ENCODE assay signal across 9 cellular contexts in genomic region chr12:26338574-26339572, GRCh38.
DNase-seq lines count a peak whose midpoint lies in the region; ATAC-seq, FAIRE-seq and TF ChIP-seq lines count a peak whose summit lies in the region.
"Had no signal": no experiment of that assay in that cellular context is flagged by ENCODE, and none has a peak within 500 bp of the region (broad histone marks: within the 10 kb centered on the region; RNA-seq: fewer than 3 reads in every experiment).

No MANE protein-coding gene starts in this region.

- no peaks in the 10 kb centered on the region for H3K36me3 Mint-ChIP-seq in brain
- H3K36me3 Mint-ChIP-seq in CD8-positive, alpha-beta memory T cell: peaks cover 27 to 66% (median 52%) of the 10 kb centered on the region in 3 donors

- in situ Hi-C loops in IMR-90 (cut with MboI; ENCODE audit: low sequenced_read_pairs): no loop called here

- peak overlapping the region; percentile 8; the same call in 1 of the 3 replicates for H2BK15ac ChIP-seq in IMR-90 (ENCODE audit: low read depth, low read length)

- TF ChIP-seq CTCF in IMR-90 (conservative IDR thresholded peaks at IDR 0.05; ENCODE audit: low read depth, low read length) (no peak), brain (conservative IDR thresholded peaks at IDR 0.05) (no peak), keratinocyte (optimal IDR thresholded peaks at IDR 0.05 in 1 of 3, IDR thresholded peaks at IDR 0.05 in 1 of 3, conservative IDR thresholded peaks at IDR 0.05 in 1 of 3; ENCODE audit: extremely low read depth in 1 of 3, insufficient read depth in 2 of 3, low read length in 3 of 3) (no peak)

- H3K9ac ChIP-seq in IMR-90 (ENCODE audit: low read depth, low read length) (no peak overlapping the region), keratinocyte (ENCODE audit: control insufficient read depth, extremely low read depth, insufficient read depth, low read length) (peak overlapping the region; percentile 3), Karpas-422 (ENCODE audit: low read length) (no peak overlapping the region)

- H3K9me1 ChIP-seq in IMR-90 (ENCODE audit: insufficient read depth, low read length) (peaks cover 11% of the 10 kb centered on the region; the same call in 1 of the 2 replicates), keratinocyte (ENCODE audit: control insufficient read depth, extremely low read depth, insufficient read depth, low read length) (no peaks in the 10 kb centered on the region)

- H3K4me1 Mint-ChIP-seq in brain: peaks cover 48% of the 10 kb centered on the region
- no peaks in the 10 kb centered on the region for H3K4me1 Mint-ChIP-seq in CD8-positive, alpha-beta memory T cell

- H3K27me3 ChIP-seq in IMR-90 (ENCODE audit: control insufficient read depth, insufficient read depth, low read length): no peaks in the 10 kb centered on the region
- no peaks in the 10 kb centered on the region for H3K27me3 ChIP-seq in keratinocyte (ENCODE audit: control insufficient read depth, extremely low read depth, insufficient read depth, low read length)
- no peaks in the 10 kb centered on the region for H3K27me3 ChIP-seq in CD8-positive, alpha-beta memory T cell (ENCODE audit: insufficient read depth, low read length, poor library complexity, severe bottlenecking)
- H3K27me3 ChIP-seq in Karpas-422 (ENCODE audit: low read length): no peaks in the 10 kb centered on the region
- H3K27me3 ChIP-seq: cardiac muscle cell had no signal

- H3K23ac ChIP-seq in IMR-90 (ENCODE audit: low read depth, low read length): peak overlapping the region; percentile 50; the same call in 1 of the 2 replicates

- POLR2A ChIA-PET in IMR-90 (lab: Charles Lee; ENCODE audit: unreplicated experiment): no interaction called here
- POLR2A ChIA-PET in CD8-positive, alpha-beta memory T cell (lab: Charles Lee): no interaction called here

- H3K36me3 ChIP-seq in IMR-90 (ENCODE audit: control insufficient read depth, insufficient read depth, low read length): no peaks in the 10 kb centered on the region
- H3K36me3 ChIP-seq in keratinocyte (ENCODE audit: control insufficient read depth in 2 of 2, extremely low read depth in 1 of 2, insufficient read depth in 2 of 2, low read length in 2 of 2): no peaks in the 10 kb centered on the region
- peaks cover 4% of the 10 kb centered on the region for H3K36me3 ChIP-seq in CD8-positive, alpha-beta memory T cell (ENCODE audit: insufficient read depth, low read length)
- H3K36me3 ChIP-seq in Karpas-422 (ENCODE audit: insufficient read depth, low read length): peaks cover 7% of the 10 kb centered on the region; the same call in 1 of the 2 replicates
- H3K36me3 ChIP-seq: cardiac muscle cell had no signal

- peak overlapping the region in 4 of 5 experiments; percentile 36 to 82 (median 78) for H3K27ac Mint-ChIP-seq in brain
- no peak overlapping the region for H3K27ac Mint-ChIP-seq in CD8-positive, alpha-beta memory T cell

- peak; percentile 96 for ATAC-seq in IMR-90 (ENCODE audit: low read depth)
- no peak for ATAC-seq in HG03457 (IDR thresholded peaks at IDR 0.05; ENCODE audit: unreplicated experiment)

- H2BK5ac ChIP-seq in IMR-90 (ENCODE audit: low read depth, low read length, poor library complexity, severe bottlenecking): peak overlapping the region; percentile 22

- H3K79me1 ChIP-seq in IMR-90 (ENCODE audit: low read depth in 1 of 2, low read length in 2 of 2): no peaks in the 10 kb centered on the region

- H4K91ac ChIP-seq in IMR-90 (ENCODE audit: insufficient read depth, low read depth, low read length): peak overlapping the region; percentile 27; the same call in 1 of the 2 replicates

- H2BK120ac ChIP-seq in IMR-90 (ENCODE audit: low read depth, low read length): peak overlapping the region; percentile 50; the same call in 1 of the 2 replicates

- TF ChIP-seq POLR2A in IMR-90 (IDR thresholded peaks at IDR 0.05; ENCODE audit: low read depth, low read length): no peak

- H3K14ac ChIP-seq in IMR-90 (replicated peaks; ENCODE audit: low read depth, low read length): peak overlapping the region; percentile 42; the same call in 1 of the 2 replicates

- H3K4me3 ChIP-seq in IMR-90 (ENCODE audit: insufficient read depth, low read depth, low read length) (no peak overlapping the region), keratinocyte (ENCODE audit: control insufficient read depth in 2 of 3, extremely low read depth in 1 of 3, insufficient read depth in 2 of 3, low read depth in 1 of 3, low read length in 3 of 3) (no peak overlapping the region), Karpas-422 (ENCODE audit: low read length) (no peak overlapping the region)
- no peak overlapping the region for H3K4me3 ChIP-seq in CD8-positive, alpha-beta memory T cell (ENCODE audit: low read length)
- H3K4me3 ChIP-seq: cardiac muscle cell had no signal

- H3K56ac ChIP-seq in IMR-90 (ENCODE audit: extremely low read depth, insufficient read depth, low read length): no peak overlapping the region

- H3K27ac ChIP-seq in IMR-90 (ENCODE audit: insufficient read depth, low read length): no peak overlapping the region
- peak overlapping the region; percentile 30 for H3K27ac ChIP-seq in keratinocyte (ENCODE audit: control insufficient read depth, insufficient read depth, low read length)
- no peak overlapping the region for H3K27ac ChIP-seq in CD8-positive, alpha-beta memory T cell (ENCODE audit: low read depth, low read length)
- no peak overlapping the region for H3K27ac ChIP-seq in Karpas-422 (ENCODE audit: low read length)
- H3K27ac ChIP-seq: cardiac muscle cell had no signal

- H4K5ac ChIP-seq in IMR-90 (ENCODE audit: low read depth, low read length): no peak overlapping the region

- no CpG with 5 or more reads among the region's 11 CpGs for WGBS in IMR-90 (ENCODE audit: extremely low coverage in 2 of 2, insufficient read length in 1 of 2), 2 experiments

- peaks cover 0 to 3% (median 0%) of the 10 kb centered on the region in 5 experiments for H3K9me3 Mint-ChIP-seq in brain
- peaks cover 11 to 16% (median 13%) of the 10 kb centered on the region in 5 donors for H3K9me3 Mint-ChIP-seq in CD8-positive, alpha-beta memory T cell

- peak overlapping the region; percentile 9; the same call in 1 of the 2 replicates for H2BK20ac ChIP-seq in IMR-90 (ENCODE audit: low read depth, low read length)

- H3K9me3 ChIP-seq in IMR-90 (ENCODE audit: control insufficient read depth, insufficient read depth, low read length) (no peaks in the 10 kb centered on the region), keratinocyte (ENCODE audit: control insufficient read depth, low read depth, low read length) (no peaks in the 10 kb centered on the region), Karpas-422 (ENCODE audit: low read length) (no peaks in the 10 kb centered on the region)
- H3K9me3 ChIP-seq in CD8-positive, alpha-beta memory T cell (ENCODE audit: low read length): no peaks in the 10 kb centered on the region

- peak overlapping the region in 1 of 2 experiments; percentile 14; a peak in 1 of 4 replicates for H4K8ac ChIP-seq in IMR-90 (ENCODE audit: low read depth in 2 of 2, low read length in 2 of 2)

- H2AK9ac ChIP-seq in IMR-90 (replicated peaks; ENCODE audit: low read depth, low read length, poor library complexity): peak overlapping the region; percentile 79

- TF ChIP-seq RAD21 in IMR-90 (IDR thresholded peaks at IDR 0.05; ENCODE audit: low read length): no peak

- H3K27me3 Mint-ChIP-seq in brain: no peaks in the 10 kb centered on the region
- no peaks in the 10 kb centered on the region for H3K27me3 Mint-ChIP-seq in CD8-positive, alpha-beta memory T cell

- CTCF ChIA-PET in IMR-90 (lab: Yijun Ruan, JAX): no interaction called here
- CTCF ChIA-PET in CD8-positive, alpha-beta memory T cell (lab: Charles Lee): no interaction called here

- DNase-seq in IMR-90 (peak; percentile 78), keratinocyte (ENCODE audit: low read depth, low spot score) (no peak), superior temporal gyrus (ENCODE audit: extremely low spot score) (peak; percentile 91), Karpas-422 (no peak)
- no peak for DNase-seq in CD8-positive, alpha-beta memory T cell

- H3K9me2 ChIP-seq in Karpas-422 (replicated peaks; ENCODE audit: insufficient read depth, low read length): no peaks in the 10 kb centered on the region

- H3K4me1 ChIP-seq in IMR-90 (ENCODE audit: control insufficient read depth, insufficient read depth, low read length): peaks cover 2% of the 10 kb centered on the region; the same call in 1 of the 2 replicates
- H3K4me1 ChIP-seq in keratinocyte (ENCODE audit: control insufficient read depth, extremely low read depth, insufficient read depth, low read length): peaks cover 13% of the 10 kb centered on the region
- no peaks in the 10 kb centered on the region for H3K4me1 ChIP-seq in CD8-positive, alpha-beta memory T cell (ENCODE audit: insufficient read depth, low read length)
- H3K4me1 ChIP-seq in Karpas-422 (ENCODE audit: low read length): no peaks in the 10 kb centered on the region

- H4K20me1 ChIP-seq in IMR-90 (ENCODE audit: insufficient read depth, low read length) (no peaks in the 10 kb centered on the region), keratinocyte (ENCODE audit: control insufficient read depth, extremely low read depth, insufficient read depth, low read length) (no peaks in the 10 kb centered on the region), Karpas-422 (ENCODE audit: insufficient read depth, low read depth, low read length) (no peaks in the 10 kb centered on the region)

- H3K4me2 ChIP-seq in IMR-90 (ENCODE audit: low read depth, low read length) (0 out of 2 replicates have a peak overlapping the region, but pooled peaks have one; percentile 8), keratinocyte (ENCODE audit: control insufficient read depth, extremely low read depth, insufficient read depth, low read depth, low read length) (peak overlapping the region; percentile 52), Karpas-422 (ENCODE audit: low read depth, low read length, poor library complexity, severe bottlenecking) (no peak overlapping the region)

- H3K4me3 Mint-ChIP-seq in brain: no peak overlapping the region
- no peak overlapping the region for H3K4me3 Mint-ChIP-seq in CD8-positive, alpha-beta memory T cell

- H2AFZ ChIP-seq in IMR-90 (replicated peaks; ENCODE audit: low read length, poor library complexity) (peak overlapping the region; percentile 75), keratinocyte (ENCODE audit: control insufficient read depth, low read length) (peak overlapping the region; percentile 34), Karpas-422 (ENCODE audit: low read length) (no peak overlapping the region)

- H3K4ac ChIP-seq in IMR-90 (ENCODE audit: low read depth, low read length): peak overlapping the region; percentile 46; the same call in 1 of the 2 replicates

- H3K79me2 ChIP-seq in keratinocyte (ENCODE audit: control insufficient read depth, insufficient read depth, low read length) (no peaks in the 10 kb centered on the region), Karpas-422 (ENCODE audit: low read length) (no peaks in the 10 kb centered on the region)

- no TSS peak for BruUV-seq in IMR-90 (replicated peaks; lab: Mats Ljungman, UMichigan)

- intact Hi-C loops in IMR-90 (cut with micrococcal nuclease): loop anchor here (2.0 kb wide), 1 partner anchor 64 kb away; no protein-coding TSS in a partner anchor

- dilution Hi-C loops in IMR-90 (cut with HindIII; ENCODE audit: low sequenced_read_pairs, unreplicated experiment): no loop called here
- dilution Hi-C loops in keratinocyte (cut with MboI; ENCODE audit: extremely low pct_ligation_motif_present, low sequenced_read_pairs): no loop called here

- peak overlapping the region; percentile 65 for H2AK5ac ChIP-seq in IMR-90 (ENCODE audit: low read depth, low read length)

- FAIRE-seq in keratinocyte (lab: Jason Lieb, UNC): peak; percentile 89
- FAIRE-seq: G401.6 had no signal

- H3K18ac ChIP-seq in IMR-90 (ENCODE audit: low read depth, low read length): no peak overlapping the region

Comparison
In these comparisons a context has a peak if more than half of its experiments do, and no peak if none do; other contexts are left out.
1. DNase-seq: peak in IMR-90 (single experiment) and superior temporal gyrus (single experiment); none in keratinocyte (single experiment), CD8-positive, alpha-beta memory T cell (0 of 5) and Karpas-422 (single experiment).
2. H3K27ac Mint-ChIP-seq: peak in brain (4 of 5); none in CD8-positive, alpha-beta memory T cell (0 of 8).